10 cellular contexts compared by ENCODE assay signal in genomic region chr11:12842933-12843636, GRCh38.
DNase-seq lines count a peak whose midpoint lies in the region; ATAC-seq, FAIRE-seq and TF ChIP-seq lines count a peak whose summit lies in the region.
"Had no signal": no experiment of that assay in that cellular context is flagged by ENCODE, and none has a peak within 500 bp of the region (broad histone marks: within the 10 kb centered on the region; RNA-seq: fewer than 3 reads in every experiment).

No MANE protein-coding gene starts in this region.

- H3K36me3 ChIP-seq in PC-3 (ENCODE audit: low read depth, low read length), result no peaks in the 10 kb centered on the region

- H3K4me3 ChIP-seq in PC-3 (ENCODE audit: low read length) (no peak overlapping the region), fibroblast of the aortic adventitia (ENCODE audit: low read depth, low read length) (no peak overlapping the region)

- no peaks in the 10 kb centered on the region for H3K9me3 ChIP-seq in PC-3 (ENCODE audit: low read length)

- H3F3A ChIP-seq in PC-3 (ENCODE audit: low read length, unreplicated experiment), result no peaks in the 10 kb centered on the region

- BruUV-seq in PC-3 (replicated peaks; lab: Mats Ljungman, UMichigan), result no TSS peak

- H2AFZ ChIP-seq in PC-3 (ENCODE audit: low read length), result no peak overlapping the region

- POLR2A ChIA-PET in PC-3 (lab: Charles Lee; ENCODE audit: unreplicated experiment), result no interaction called here

- intact Hi-C loops in PC-3 (cut with micrococcal nuclease), result no loop called here

- H3K9me2 ChIP-seq in PC-3 (replicated peaks; ENCODE audit: low read length), result no peaks in the 10 kb centered on the region

- no peak for FAIRE-seq in urothelium cell line (lab: Jason Lieb, UNC)

- peaks cover 27% of the 10 kb centered on the region for H3K4me1 ChIP-seq in PC-3 (ENCODE audit: insufficient read depth, low read length)

- peak; percentile 46 to 82 for DNase-seq in NCI-H524 (lab: John Stamatoyannopoulos, UW)
- no peak for DNase-seq in NCI-H524 treated with DMSO at 0.1 percent for 48 hours (lab: John Stamatoyannopoulos, UW)
- DNase-seq in PC-3, result peak; percentile 8
- DNase-seq in fibroblast of the aortic adventitia (ENCODE audit: low read depth), result peak; percentile 98
- peak; percentile 62 for DNase-seq in urothelium cell line (ENCODE audit: low spot score)
- DNase-seq in GM19240 (ENCODE audit: insufficient read length, low spot score), result no peak
- no peak for DNase-seq in HuH-7.5 (ENCODE audit: low spot score)
- DNase-seq: activated CD4-positive, alpha-beta T cell treated with anti-CD3 and anti-CD28 coated beads, Interleukin-2, amount 10 ng/mL, durations not matched to agents 24 days and 14 days had no signal

- H3K27ac ChIP-seq in PC-3 (ENCODE audit: low read length), result no peak overlapping the region
- H3K27ac ChIP-seq: 22Rv1 had no signal

- peaks cover 76% of the 10 kb centered on the region for H3K79me2 ChIP-seq in PC-3 (ENCODE audit: low read length)

- no peak overlapping the region for H3K9ac ChIP-seq in PC-3 (ENCODE audit: low read length)

- H3K4me2 ChIP-seq in PC-3 (ENCODE audit: low read length), result no peak overlapping the region

- no peaks in the 10 kb centered on the region for H3K27me3 ChIP-seq in PC-3 (ENCODE audit: low read length)

- TF ChIP-seq CTCF in PC-3 (conservative IDR thresholded peaks at IDR 0.05; ENCODE audit: low read depth, low read length) (no peak), fibroblast of the aortic adventitia (IDR thresholded peaks at IDR 0.05; ENCODE audit: insufficient read depth, low read length) (no peak)

- CTCF ChIA-PET in PC-3 (lab: Charles Lee), result no interaction called here

- ATAC-seq in PC-3 (no peak), HG02970 (IDR thresholded peaks at IDR 0.05; ENCODE audit: low FRiP score, unreplicated experiment) (no peak)

- peaks cover 7% of the 10 kb centered on the region; the same call in 1 of the 2 replicates for H4K20me1 ChIP-seq in PC-3 (ENCODE audit: low read length)

Comparison
In these comparisons a context has a peak if more than half of its experiments do, and no peak if none do; other contexts are left out.
1. DNase-seq: peak in NCI-H524 (2 of 2), PC-3 (single experiment), fibroblast of the aortic adventitia (single experiment) and urothelium cell line (single experiment); none in NCI-H524 treated with DMSO at 0.1 percent for 48 hours (single experiment), GM19240 (single experiment) and HuH-7.5 (single experiment).